In genomic region chr19:19750842-19751790, GRCh38 we compare ENCODE assay signal across 14 cellular contexts.
"Had no signal": no experiment of that assay in that cellular context is flagged by ENCODE, and none has a peak within 500 bp of the region (broad histone marks: within the 10 kb centered on the region; RNA-seq: fewer than 3 reads in every experiment).

No MANE protein-coding gene starts in this region.

- H3K27me3 ChIP-seq: adrenal gland, neutrophil, tibial nerve had no signal

- H3K36me3 ChIP-seq: adrenal gland, gastroesophageal sphincter, neutrophil had no signal

- ATAC-seq: activated CD8-positive, alpha-beta T cell treated with anti-CD3 and anti-CD28 coated beads, Interleukin-2, amount 10 ng/mL, durations not matched to agents 7 days and 5 days; gastroesophageal sphincter; right cardiac atrium; stimulated activated memory B cell treated with anti-CD40 and anti-IgM and Interleukin-4, amounts not matched to agents 10 μg/mL and 1 μg/mL and 100 μg/mL, for 72 hours; T-cell had no signal

- H3K4me1 ChIP-seq: adrenal gland, gastroesophageal sphincter, tibial nerve had no signal

- H3K4me3 ChIP-seq: adrenal gland, gastroesophageal sphincter, tibial nerve had no signal

- H3K9me3 ChIP-seq: adrenal gland, gastroesophageal sphincter had no signal

- H3K27ac ChIP-seq: adrenal gland, gastroesophageal sphincter, neutrophil, tibial nerve had no signal

- DNase-seq: activated CD8-positive, alpha-beta memory T cell treated with anti-CD3 and anti-CD28 coated beads, Interleukin-2, amount 50 U/mL, for 48 hours; activated CD8-positive, alpha-beta T cell treated with anti-CD3 and anti-CD28 coated beads, Interleukin-2, amount 10 ng/mL, durations not matched to agents 7 days and 5 days; activated naive CD4-positive, alpha-beta T cell treated with anti-CD3 and anti-CD28 coated beads for 36 hours; effector CD4-positive, alpha-beta T cell; midbrain; right cardiac atrium; small intestine; T-cell; T1000 had no signal
